ENCODE assay signal across 7 cellular contexts in the genomic region with DNA sequence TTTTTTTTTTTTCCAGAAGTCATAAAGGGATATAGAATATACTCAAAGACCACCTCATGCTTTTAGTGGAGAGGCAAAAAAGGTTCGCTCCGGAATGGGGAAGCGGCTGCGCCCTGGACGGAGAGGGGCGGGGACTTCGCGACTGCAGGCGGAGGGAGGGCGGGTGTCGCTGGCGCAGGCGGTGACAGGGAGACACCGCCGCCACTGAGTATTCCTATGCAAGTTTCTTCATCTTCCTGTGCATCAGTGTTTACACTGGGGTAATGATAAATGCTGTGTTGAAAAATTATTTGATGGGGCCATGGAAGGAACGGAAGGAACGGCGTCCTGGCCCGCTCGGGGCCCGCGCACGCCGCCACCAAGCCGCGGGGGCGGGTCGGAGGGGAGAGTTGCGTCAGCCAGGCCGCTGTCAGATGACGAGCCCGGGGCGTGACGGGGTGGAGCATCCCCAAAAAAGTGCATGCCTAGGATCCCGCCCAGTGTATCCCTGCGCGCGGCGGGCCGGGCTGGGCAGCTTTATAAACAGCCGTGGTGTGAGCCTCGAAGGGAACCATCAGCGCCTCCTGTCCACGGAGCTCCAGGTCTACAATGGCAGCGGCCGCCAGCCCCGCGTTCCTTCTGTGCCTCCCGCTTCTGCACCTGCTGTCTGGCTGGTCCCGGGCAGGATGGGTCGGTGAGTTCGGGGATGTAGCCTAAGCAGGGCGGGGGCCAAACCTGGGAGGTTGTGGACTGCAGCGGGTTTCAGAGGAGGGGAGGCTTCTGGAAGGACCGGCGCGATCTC. TPM values are rescaled to one million over a fixed set of nuclear protein-coding genes. Genes with fewer than 3 reads are reported as not detected.
DNase-seq lines count a peak whose midpoint lies in the region; ATAC-seq and TF ChIP-seq lines count a peak whose summit lies in the region.

A gene with protein sequence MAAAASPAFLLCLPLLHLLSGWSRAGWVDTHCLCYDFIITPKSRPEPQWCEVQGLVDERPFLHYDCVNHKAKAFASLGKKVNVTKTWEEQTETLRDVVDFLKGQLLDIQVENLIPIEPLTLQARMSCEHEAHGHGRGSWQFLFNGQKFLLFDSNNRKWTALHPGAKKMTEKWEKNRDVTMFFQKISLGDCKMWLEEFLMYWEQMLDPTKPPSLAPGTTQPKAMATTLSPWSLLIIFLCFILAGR (plus strand): TSS at position 482 of the 781 bp plus-strand sequence. CDS start 107 bp downstream, at position 589.

- peak within 1 kb of the TSS; percentile 6; the same call in 1 of the 2 replicates for H3K27ac ChIP-seq in IMR-90 (ENCODE audit: insufficient read depth, low read length)

- H3K9ac ChIP-seq in IMR-90 (ENCODE audit: low read depth, low read length), result peak within 1 kb of the TSS; percentile 74

- CTCF ChIA-PET in IMR-90 (lab: Yijun Ruan, JAX), result no interaction called here

- intact Hi-C loops in IMR-90 (cut with micrococcal nuclease), result no loop called here
- intact Hi-C loops in activated T-helper 1 cell treated with anti-CD3 and anti-CD28 coated beads, Interleukin-12 subunit alpha, Interleukin-12 subunit beta, Interleukin-2, Interleukin-4 antibody, amounts not matched to agents 30 ng/mL and 10 ng/mL and 1 ng/mL, durations not matched to agents 14 hours and 24 hours and 36 hours (cut with micrococcal nuclease), result loop anchor here (1.0 to 10.0 kb wide), 5 partner anchors 22 to 1491 kb away; a partner anchor contains a TSS

- peak within 1 kb of the TSS; percentile 64 for H3K14ac ChIP-seq in IMR-90 (replicated peaks; ENCODE audit: low read depth, low read length)

- H2BK20ac ChIP-seq in IMR-90 (ENCODE audit: low read depth, low read length), result 0 out of 2 replicates have a peak within 1 kb of the TSS, but pooled peaks have one; percentile 18

- peak within 1 kb of the TSS; percentile 73; the same call in 1 of the 2 replicates for H3K56ac ChIP-seq in IMR-90 (ENCODE audit: extremely low read depth, insufficient read depth, low read length)

- H3K4me1 ChIP-seq in IMR-90 (ENCODE audit: control insufficient read depth, insufficient read depth, low read length), result peaks cover 2% of the 10 kb centered on the region; the same call in 1 of the 2 replicates

- H3K27me3 Mint-ChIP-seq in activated T-helper 1 cell treated with anti-CD3 and anti-CD28 coated beads, Interleukin-12 subunit alpha, Interleukin-12 subunit beta, Interleukin-2, Interleukin-4 antibody, amounts not matched to agents 30 ng/mL and 10 ng/mL and 1 ng/mL, durations not matched to agents 14 hours and 24 hours and 36 hours (ENCODE audit: insufficient read depth), result peaks cover 75% of the 10 kb centered on the region
- peaks cover 100% of the 10 kb centered on the region for H3K27me3 Mint-ChIP-seq in nephron progenitor cell (ENCODE audit: low read depth, poor library complexity)

- H3K18ac ChIP-seq in IMR-90 (ENCODE audit: low read depth, low read length), result no peak within 1 kb of the TSS

- dilution Hi-C loops in IMR-90 (cut with HindIII; ENCODE audit: low sequenced_read_pairs, unreplicated experiment), result no loop called here

- H3K79me1 ChIP-seq in IMR-90 (ENCODE audit: low read depth in 1 of 2, low read length in 2 of 2), result 0 out of 4 replicates have a peak, but pooled peaks cover 0 to 4% of the 10 kb centered on the region in 2 experiments

- peak within 1 kb of the TSS; percentile 64 for H3K4ac ChIP-seq in IMR-90 (ENCODE audit: low read depth, low read length)

- H2AK5ac ChIP-seq in IMR-90 (ENCODE audit: low read depth, low read length), result peak within 1 kb of the TSS; percentile 56

- H2BK15ac ChIP-seq in IMR-90 (ENCODE audit: low read depth, low read length), result peak within 1 kb of the TSS; percentile 59; the same call in 1 of the 3 replicates

- peak within 1 kb of the TSS; percentile 65 for H2BK120ac ChIP-seq in IMR-90 (ENCODE audit: low read depth, low read length)

- DNase-seq in IMR-90, result peak; percentile 83
- DNase-seq in activated T-helper 1 cell treated with anti-CD3 and anti-CD28 coated beads, Interleukin-12 subunit alpha, Interleukin-12 subunit beta, Interleukin-2, Interleukin-4 antibody, amounts not matched to agents 30 ng/mL and 10 ng/mL and 1 ng/mL, durations not matched to agents 14 hours and 24 hours and 36 hours (ENCODE audit: low spot score), result peak; percentile 80
- DNase-seq in fibroblast of the aortic adventitia (ENCODE audit: low read depth), result peak; percentile 86
- DNase-seq in nephron progenitor cell, result peak; percentile 66
- DNase-seq in stimulated activated naive CD8-positive, alpha-beta T cell treated with anti-CD3 and anti-CD28 coated beads, Interleukin-15, Interleukin-2, amounts not matched to agents 100 U/mL and 50 U/mL, for 24 hours, result peak; percentile 90

- H3K23ac ChIP-seq in IMR-90 (ENCODE audit: low read depth, low read length), result peak within 1 kb of the TSS; percentile 96

- peak within 1 kb of the TSS; percentile 91 for H3K4me3 Mint-ChIP-seq in activated T-helper 1 cell treated with anti-CD3 and anti-CD28 coated beads, Interleukin-12 subunit alpha, Interleukin-12 subunit beta, Interleukin-2, Interleukin-4 antibody, amounts not matched to agents 30 ng/mL and 10 ng/mL and 1 ng/mL, durations not matched to agents 14 hours and 24 hours and 36 hours
- peak within 1 kb of the TSS; percentile 90 for H3K4me3 Mint-ChIP-seq in nephron progenitor cell

- no peak for TF ChIP-seq RAD21 in IMR-90 (IDR thresholded peaks at IDR 0.05; ENCODE audit: low read length)

- no peaks in the 10 kb centered on the region; the same call in 1 of the 2 replicates for H4K20me1 ChIP-seq in IMR-90 (ENCODE audit: insufficient read depth, low read length)

- H4K91ac ChIP-seq in IMR-90 (ENCODE audit: insufficient read depth, low read depth, low read length), result peak within 1 kb of the TSS; percentile 84

- H4K5ac ChIP-seq in IMR-90 (ENCODE audit: low read depth, low read length), result no peak within 1 kb of the TSS

- H2AK9ac ChIP-seq in IMR-90 (replicated peaks; ENCODE audit: low read depth, low read length, poor library complexity), result peak within 1 kb of the TSS; percentile 94

- POLR2A ChIA-PET in IMR-90 (lab: Charles Lee; ENCODE audit: unreplicated experiment), result interaction anchor here (0.5 kb wide), 1 partner anchor 1627 kb away, joined by 3 read pairs; no protein-coding TSS in a partner anchor

- H3K9me1 ChIP-seq in IMR-90 (ENCODE audit: insufficient read depth, low read length), result 0 out of 2 replicates have a peak, but pooled peaks cover 7% of the 10 kb centered on the region

- TF ChIP-seq CTCF in IMR-90 (conservative IDR thresholded peaks at IDR 0.05; ENCODE audit: low read depth, low read length) (no peak), fibroblast of the aortic adventitia (IDR thresholded peaks at IDR 0.05; ENCODE audit: insufficient read depth, low read length) (peak; percentile 27), nephron progenitor cell (IDR thresholded peaks at IDR 0.05) (no peak)

- peaks cover 33% of the 10 kb centered on the region for H3K4me1 Mint-ChIP-seq in activated T-helper 1 cell treated with anti-CD3 and anti-CD28 coated beads, Interleukin-12 subunit alpha, Interleukin-12 subunit beta, Interleukin-2, Interleukin-4 antibody, amounts not matched to agents 30 ng/mL and 10 ng/mL and 1 ng/mL, durations not matched to agents 14 hours and 24 hours and 36 hours (ENCODE audit: low read depth)
- H3K4me1 Mint-ChIP-seq in nephron progenitor cell, result peaks cover 29% of the 10 kb centered on the region

- no peak; the same call in 1 of the 2 replicates for TF ChIP-seq POLR2A in IMR-90 (IDR thresholded peaks at IDR 0.05; ENCODE audit: low read depth, low read length)

- H3K4me3 ChIP-seq in IMR-90 (ENCODE audit: insufficient read depth, low read depth, low read length), result peak within 1 kb of the TSS; percentile 53
- H3K4me3 ChIP-seq in fibroblast of the aortic adventitia (ENCODE audit: low read depth, low read length), result peak within 1 kb of the TSS; percentile 69

- peak within 1 kb of the TSS; percentile 88 for H3K4me2 ChIP-seq in IMR-90 (ENCODE audit: low read depth, low read length)

- H4K8ac ChIP-seq in IMR-90 (ENCODE audit: low read depth in 2 of 2, low read length in 2 of 2), result peak within 1 kb of the TSS; percentile 56 to 73; a peak in 3 of 4 replicates

- no peaks in the 10 kb centered on the region; the same call in 1 of the 2 replicates for H3K9me3 ChIP-seq in IMR-90 (ENCODE audit: control insufficient read depth, insufficient read depth, low read length)

- H3K9me3 Mint-ChIP-seq in activated T-helper 1 cell treated with anti-CD3 and anti-CD28 coated beads, Interleukin-12 subunit alpha, Interleukin-12 subunit beta, Interleukin-2, Interleukin-4 antibody, amounts not matched to agents 30 ng/mL and 10 ng/mL and 1 ng/mL, durations not matched to agents 14 hours and 24 hours and 36 hours, result no peaks in the 10 kb centered on the region
- no peaks in the 10 kb centered on the region for H3K9me3 Mint-ChIP-seq in nephron progenitor cell

- no peaks in the 10 kb centered on the region for H3K36me3 ChIP-seq in IMR-90 (ENCODE audit: control insufficient read depth, insufficient read depth, low read length)

- ATAC-seq in GM18868 (IDR thresholded peaks at IDR 0.05; ENCODE audit: unreplicated experiment) (peak; percentile 57), IMR-90 (ENCODE audit: low read depth) (peak; percentile 91)
- ATAC-seq in stimulated activated naive CD8-positive, alpha-beta T cell treated with anti-CD3 and anti-CD28 coated beads, Interleukin-15, Interleukin-2, amounts not matched to agents 100 U/mL and 50 U/mL, for 24 hours, result peak; percentile 79

- in situ Hi-C loops in IMR-90 (cut with MboI; ENCODE audit: low sequenced_read_pairs), result no loop called here

- no peak within 1 kb of the TSS for H2BK5ac ChIP-seq in IMR-90 (ENCODE audit: low read depth, low read length, poor library complexity, severe bottlenecking)

- no TSS peak for BruUV-seq in IMR-90 (replicated peaks; lab: Mats Ljungman, UMichigan)

- WGBS in IMR-90 (ENCODE audit: extremely low coverage in 2 of 2, insufficient read length in 1 of 2), 2 experiments, result 1% methylated on average over 35 of the region's 57 CpGs; no CpG with 5 or more reads in 1 of the 2 experiments

- H3K27me3 ChIP-seq in IMR-90 (ENCODE audit: control insufficient read depth, insufficient read depth, low read length), result peaks cover 56% of the 10 kb centered on the region

- peak within 1 kb of the TSS; percentile 89 for H2AFZ ChIP-seq in IMR-90 (replicated peaks; ENCODE audit: low read length, poor library complexity)

- H3K36me3 Mint-ChIP-seq in activated T-helper 1 cell treated with anti-CD3 and anti-CD28 coated beads, Interleukin-12 subunit alpha, Interleukin-12 subunit beta, Interleukin-2, Interleukin-4 antibody, amounts not matched to agents 30 ng/mL and 10 ng/mL and 1 ng/mL, durations not matched to agents 14 hours and 24 hours and 36 hours (ENCODE audit: low read depth), result peaks cover 4% of the 10 kb centered on the region
- H3K36me3 Mint-ChIP-seq in nephron progenitor cell (ENCODE audit: low read depth), result no peaks in the 10 kb centered on the region

- peak within 1 kb of the TSS; percentile 90 for H3K27ac Mint-ChIP-seq in activated T-helper 1 cell treated with anti-CD3 and anti-CD28 coated beads, Interleukin-12 subunit alpha, Interleukin-12 subunit beta, Interleukin-2, Interleukin-4 antibody, amounts not matched to agents 30 ng/mL and 10 ng/mL and 1 ng/mL, durations not matched to agents 14 hours and 24 hours and 36 hours
- no peak within 1 kb of the TSS for H3K27ac Mint-ChIP-seq in nephron progenitor cell

RNA-seq across cellular contexts. Expression of the gene that starts here (rescaled TPM):
- total RNA-seq in IMR-90 (2012; rRNA removed) (0.18 and 0.56 TPM in 2 replicates), fibroblast of the aortic adventitia (ENCODE audit: low replicate concordance) (0.65 and 1.7 TPM in 2 replicates)
- polyA plus RNA-seq in IMR-90 (2012; rRNA removed), result 0.69 and 0.87 TPM in 2 replicates
- polyA plus RNA-seq in IMR-90 (2012; cell fraction: cytosol; rRNA removed), result 0.25 TPM in 2 replicates
- polyA plus RNA-seq in IMR-90 (2012; cell fraction: nucleus; rRNA removed; ENCODE audit: low replicate concordance), result 0.15 and 0.84 TPM in 2 replicates
- 2.3 TPM for polyA plus RNA-seq in PFSK-1 (2012; ENCODE audit: insufficient read length, low read depth)
- total RNA-seq in activated T-helper 1 cell treated with anti-CD3 and anti-CD28 coated beads, Interleukin-12 subunit alpha, Interleukin-12 subunit beta, Interleukin-2, Interleukin-4 antibody, amounts not matched to agents 30 ng/mL and 10 ng/mL and 1 ng/mL, durations not matched to agents 14 hours and 24 hours and 36 hours, result 0.91 and 0.99 TPM in 2 replicates

Comparison
In these comparisons a context has a peak if more than half of its experiments do, and no peak if none do; other contexts are left out.
1. Peak in every context shown above with its lines: DNase-seq, ATAC-seq, H3K4me3 ChIP-seq and H3K27ac ChIP-seq.
2. Peak in DNase-seq, ATAC-seq, H3K4me3 ChIP-seq, H3K27ac ChIP-seq, H3K9ac ChIP-seq and H3K4me2 ChIP-seq in IMR-90; RNA of the gene not detected or under 1 TPM.
3. Peak in DNase-seq in activated T-helper 1 cell treated with anti-CD3 and anti-CD28 coated beads, Interleukin-12 subunit alpha, Interleukin-12 subunit beta, Interleukin-2, Interleukin-4 antibody, amounts not matched to agents 30 ng/mL and 10 ng/mL and 1 ng/mL, durations not matched to agents 14 hours and 24 hours and 36 hours; RNA of the gene not detected or under 1 TPM.